In genomic region chr13:64697226-64697625, GRCh38 we compare ENCODE assay signal across 19 cellular contexts.
"Had no signal": no experiment of that assay in that cellular context is flagged by ENCODE, and none has a peak within 500 bp of the region (broad histone marks: within the 10 kb centered on the region; RNA-seq: fewer than 3 reads in every experiment).

No MANE protein-coding gene starts in this region.

- DNase-seq: activated CD4-positive, alpha-beta T cell treated with anti-CD3 and anti-CD28 coated beads for 48 hours; activated CD4-positive, alpha-beta T cell treated with anti-CD3 and anti-CD28 coated beads, Interleukin-2, amount 50 U/mL, for 4 hours; activated CD8-positive, alpha-beta memory T cell treated with anti-CD3 and anti-CD28 coated beads, Interleukin-2, amount 50 U/mL, for 48 hours; activated CD8-positive, alpha-beta T cell treated with anti-CD3 and anti-CD28 coated beads, Interleukin-2, amount 10 ng/mL, durations not matched to agents 7 days and 5 days; activated naive CD4-positive, alpha-beta T cell treated with anti-CD3 and anti-CD28 coated beads, Interleukin-2, amount 50 U/mL, for 16 hours; activated naive CD8-positive, alpha-beta T cell treated with anti-CD3 and anti-CD28 coated beads, Interleukin-2, amount 10 ng/mL, durations not matched to agents 7 days and 5 days; activated T-cell treated with anti-CD3 and anti-CD28 coated beads, Interleukin-2, amount 50 U/mL, for 1 hour; aorta; Kasumi-1; KBM-7; NCI-H1417; NCI-H1930; NCI-H2171; NCI-H2227 treated with DMSO at 0.1 percent for 48 hours; NCI-H510A; NCI-H526 treated with DMSO at 0.1 percent for 48 hours; PC-9; SHP77 treated with DMSO at 0.1 percent for 48 hours had no signal

- H3K27me3 ChIP-seq: breast epithelium had no signal

- H3K4me3 ChIP-seq: breast epithelium, PC-9 had no signal

- H3K9me3 ChIP-seq: breast epithelium had no signal

- H3K4me1 ChIP-seq: breast epithelium had no signal

- H3K36me3 ChIP-seq: breast epithelium had no signal
